13 cellular contexts compared by ENCODE assay signal in the genomic region with DNA sequence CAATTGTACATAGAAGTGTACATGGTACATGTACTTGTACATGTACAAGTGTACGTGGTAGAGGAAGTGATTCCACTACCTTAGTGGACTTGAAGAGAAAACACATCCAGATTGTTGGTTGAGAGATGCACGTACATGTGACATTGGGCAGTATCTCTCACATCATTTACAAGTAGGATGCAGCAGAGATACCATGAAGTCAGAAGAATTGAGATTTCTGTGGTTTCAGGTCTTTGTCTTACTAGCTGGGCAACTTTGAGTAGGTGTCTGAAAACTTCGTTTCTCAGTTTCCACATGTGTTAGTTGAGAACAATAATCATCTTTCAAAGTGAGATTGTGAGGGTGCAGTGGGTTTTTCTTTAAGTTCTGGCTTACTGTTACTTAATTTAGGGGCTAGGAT. TPM values are rescaled to one million over a fixed set of nuclear protein-coding genes. Genes with fewer than 3 reads are reported as not detected.
A peak's percentile ranks its signal among the peaks of the same experiment; 100 is the strongest.
DNase-seq lines count a peak whose midpoint lies in the region; ATAC-seq lines count a peak whose summit lies in the region.
"Had no signal": no experiment of that assay in that cellular context is flagged by ENCODE, and none has a peak within 500 bp of the region (broad histone marks: within the 10 kb centered on the region; RNA-seq: fewer than 3 reads in every experiment).

No MANE protein-coding gene starts in this region.

- no peaks in the 10 kb centered on the region for H3K4me1 ChIP-seq in HAP-1
- H3K4me1 ChIP-seq: transverse colon had no signal

- intact Hi-C loops in activated T-helper 2 cell treated with anti-CD3 and anti-CD28 coated beads, Interferon-gamma antibody, Interleukin-2, Interleukin-4, amounts not matched to agents 10 μg/mL and 5 μg/mL and 100 μg/mL, durations not matched to agents 14 hours and 24 hours and 36 hours (cut with micrococcal nuclease) = loop anchor here (1.0 to 10.0 kb wide), 7 partner anchors 21 to 1420 kb away; a partner anchor contains a TSS

- H3K4me3 Mint-ChIP-seq in activated T-helper 2 cell treated with anti-CD3 and anti-CD28 coated beads, Interferon-gamma antibody, Interleukin-2, Interleukin-4, amounts not matched to agents 10 μg/mL and 5 μg/mL and 100 μg/mL, durations not matched to agents 14 hours and 24 hours and 36 hours (ENCODE audit: low read depth) = peak overlapping the region; percentile 9
- H3K4me3 Mint-ChIP-seq: activated B cell treated with CpG ODN at 0.5 μM for 24 hours had no signal

- no peaks in the 10 kb centered on the region for H3K36me3 ChIP-seq in HAP-1 (replicated peaks)
- H3K36me3 ChIP-seq: neutrophil, transverse colon had no signal

- H3K9me3 Mint-ChIP-seq in activated T-helper 2 cell treated with anti-CD3 and anti-CD28 coated beads, Interferon-gamma antibody, Interleukin-2, Interleukin-4, amounts not matched to agents 10 μg/mL and 5 μg/mL and 100 μg/mL, durations not matched to agents 14 hours and 24 hours and 36 hours = no peaks in the 10 kb centered on the region
- H3K9me3 Mint-ChIP-seq: activated B cell treated with CpG ODN at 0.5 μM for 24 hours had no signal

- in situ Hi-C loops in HAP-1 (cut with MboI; ENCODE audit: low sequenced_read_pairs) = no loop called here

- H3K9me3 ChIP-seq in HAP-1 = no peaks in the 10 kb centered on the region
- H3K9me3 ChIP-seq: neutrophil, transverse colon had no signal

- ATAC-seq in GM18873 (IDR thresholded peaks at IDR 0.05; ENCODE audit: low FRiP score, unreplicated experiment) (peak; percentile 98), GM21423 (IDR thresholded peaks at IDR 0.05; ENCODE audit: unreplicated experiment) (peak; percentile 85), HG03066 (IDR thresholded peaks at IDR 0.05; ENCODE audit: low read depth, unreplicated experiment) (peak; percentile 96)

- peaks cover 5% of the 10 kb centered on the region for H3K27me3 Mint-ChIP-seq in activated T-helper 2 cell treated with anti-CD3 and anti-CD28 coated beads, Interferon-gamma antibody, Interleukin-2, Interleukin-4, amounts not matched to agents 10 μg/mL and 5 μg/mL and 100 μg/mL, durations not matched to agents 14 hours and 24 hours and 36 hours (ENCODE audit: low read depth)
- H3K27me3 Mint-ChIP-seq: activated B cell treated with CpG ODN at 0.5 μM for 24 hours had no signal

- H3K27me3 ChIP-seq in HAP-1 (ENCODE audit: low read depth) = no peaks in the 10 kb centered on the region
- H3K27me3 ChIP-seq: neutrophil, transverse colon had no signal

- H3K36me3 Mint-ChIP-seq in activated T-helper 2 cell treated with anti-CD3 and anti-CD28 coated beads, Interferon-gamma antibody, Interleukin-2, Interleukin-4, amounts not matched to agents 10 μg/mL and 5 μg/mL and 100 μg/mL, durations not matched to agents 14 hours and 24 hours and 36 hours (ENCODE audit: low read depth) = no peaks in the 10 kb centered on the region

- H3K27ac Mint-ChIP-seq in activated T-helper 2 cell treated with anti-CD3 and anti-CD28 coated beads, Interferon-gamma antibody, Interleukin-2, Interleukin-4, amounts not matched to agents 10 μg/mL and 5 μg/mL and 100 μg/mL, durations not matched to agents 14 hours and 24 hours and 36 hours = peak overlapping the region; percentile 80
- H3K27ac Mint-ChIP-seq: activated B cell treated with CpG ODN at 0.5 μM for 24 hours had no signal

- no peak overlapping the region for H3K4me3 ChIP-seq in HAP-1
- H3K4me3 ChIP-seq: transverse colon had no signal

- no peak for DNase-seq in activated T-helper 2 cell treated with anti-CD3 and anti-CD28 coated beads, Interferon-gamma antibody, Interleukin-2, Interleukin-4, amounts not matched to agents 10 μg/mL and 5 μg/mL and 100 μg/mL, durations not matched to agents 14 hours and 24 hours and 36 hours (ENCODE audit: low spot score)
- DNase-seq in NCI-H2196 treated with DMSO at 0.1 percent for 48 hours (lab: John Stamatoyannopoulos, UW; ENCODE audit: unreplicated experiment) (no peak), HAP-1 (ENCODE audit: low spot score in 2 of 2) (no peak), NCI-H526 treated with DMSO at 0.1 percent for 48 hours (lab: John Stamatoyannopoulos, UW) (no peak)
- DNase-seq: activated B cell treated with CpG ODN at 0.5 μM for 24 hours; aorta; NCI-H187 treated with DMSO at 0.1 percent for 48 hours; stimulated activated CD4-positive, alpha-beta T cell treated with anti-CD3 and anti-CD28 coated beads, Interleukin-4, amount 100 ng/mL, for 1 hour; transverse colon had no signal

- peaks cover 29% of the 10 kb centered on the region for H3K4me1 Mint-ChIP-seq in activated T-helper 2 cell treated with anti-CD3 and anti-CD28 coated beads, Interferon-gamma antibody, Interleukin-2, Interleukin-4, amounts not matched to agents 10 μg/mL and 5 μg/mL and 100 μg/mL, durations not matched to agents 14 hours and 24 hours and 36 hours (ENCODE audit: low read depth)
- H3K4me1 Mint-ChIP-seq: activated B cell treated with CpG ODN at 0.5 μM for 24 hours had no signal

RNA-seq across cellular contexts. Expression of a gene that starts 21.5 kb away (rescaled TPM):
- 7.1 and 7.2 TPM in 2 replicates for total RNA-seq in activated T-helper 2 cell treated with anti-CD3 and anti-CD28 coated beads, Interferon-gamma antibody, Interleukin-2, Interleukin-4, amounts not matched to agents 10 μg/mL and 5 μg/mL and 100 μg/mL, durations not matched to agents 14 hours and 24 hours and 36 hours

RNA-seq across cellular contexts. Expression of a gene that starts 44.7 kb away (rescaled TPM):
- not detected in 2 replicates for total RNA-seq in activated T-helper 2 cell treated with anti-CD3 and anti-CD28 coated beads, Interferon-gamma antibody, Interleukin-2, Interleukin-4, amounts not matched to agents 10 μg/mL and 5 μg/mL and 100 μg/mL, durations not matched to agents 14 hours and 24 hours and 36 hours
- total RNA-seq: activated B cell treated with CpG ODN at 0.5 μM for 24 hours, aorta, transverse colon had no signal
